Comparison of ENCODE assay signal across 16 cellular contexts in genomic region chr4:41878991-41879491, GRCh38. TPM values are rescaled to one million over a fixed set of nuclear protein-coding genes. Genes with fewer than 3 reads are reported as not detected.
DNase-seq lines count a peak whose midpoint lies in the region; ATAC-seq, FAIRE-seq and TF ChIP-seq lines count a peak whose summit lies in the region.
"Had no signal": no experiment of that assay in that cellular context is flagged by ENCODE, and none has a peak within 500 bp of the region (broad histone marks: within the 10 kb centered on the region; RNA-seq: fewer than 3 reads in every experiment).

No MANE protein-coding gene starts in this region.

- H4K20me1 ChIP-seq in osteoblast (ENCODE audit: insufficient read depth, low read length) = no peaks in the 10 kb centered on the region

- no peak overlapping the region for H3K27ac ChIP-seq in osteoblast (ENCODE audit: low read depth, low read length)
- no peak overlapping the region for H3K27ac ChIP-seq in right cardiac atrium (ENCODE audit: low read length)

- intact Hi-C loops in right cardiac atrium (cut with DNase I) = no loop called here
- intact Hi-C loops in natural killer cell (cut with micrococcal nuclease) = no loop called here

- POLR2A ChIA-PET in WTC11 (lab: Charles Lee) = no interaction called here

- no peak overlapping the region for H3K27ac Mint-ChIP-seq in WTC11
- H3K27ac Mint-ChIP-seq in natural killer cell = no peak overlapping the region

- peak overlapping the region; percentile 65 for H3K4me3 Mint-ChIP-seq in WTC11
- H3K4me3 Mint-ChIP-seq in natural killer cell = no peak overlapping the region

- H3K9me3 Mint-ChIP-seq in WTC11 (no peaks in the 10 kb centered on the region), natural killer cell (no peaks in the 10 kb centered on the region)

- H3K79me2 ChIP-seq in osteoblast (ENCODE audit: insufficient read depth, low read length) = no peaks in the 10 kb centered on the region

- H3K36me3 ChIP-seq in ES-I3 (ENCODE audit: insufficient read depth, low read length) (no peaks in the 10 kb centered on the region), osteoblast (ENCODE audit: insufficient read depth, low read length) (no peaks in the 10 kb centered on the region)
- H3K36me3 ChIP-seq: HAP-1 had no signal

- H3K36me3 Mint-ChIP-seq in WTC11 (no peaks in the 10 kb centered on the region), natural killer cell (no peaks in the 10 kb centered on the region)

- H3K9ac ChIP-seq in ES-I3 (ENCODE audit: low read depth, low read length) = peak overlapping the region; percentile 29; the same call in 1 of the 2 replicates

- H2AFZ ChIP-seq in osteoblast (ENCODE audit: low read length) = no peak overlapping the region

- DNase-seq in WTC11 (ENCODE audit: low spot score) (peak; percentile 72), osteoblast (ENCODE audit: insufficient read length, low spot score, missing footprints) (peak; percentile 88), right cardiac atrium (no peak), GM12891 (ENCODE audit: insufficient read length, low spot score) (no peak), natural killer cell (no peak)
- DNase-seq: Caco-2, DMS53, MV-4-11, NCI-H1417 treated with DMSO at 0.1 percent for 48 hours, NCI-H2029, NCI-H524 treated with DMSO at 0.1 percent for 48 hours, RPMI8226 had no signal

- H3K4me3 ChIP-seq in iPS-18c (ENCODE audit: insufficient read depth, low read depth, low read length) (peak overlapping the region; percentile 28; the same call in 1 of the 2 replicates), osteoblast (ENCODE audit: insufficient read depth, low read length) (no peak overlapping the region), right cardiac atrium (ENCODE audit: low read length) (no peak overlapping the region)
- H3K4me3 ChIP-seq: HAP-1 had no signal

- ATAC-seq in WTC11 (peak; percentile 11), right cardiac atrium (no peak), HG03039 (IDR thresholded peaks at IDR 0.05; ENCODE audit: unreplicated experiment) (no peak), natural killer cell (no peak)

- H3K27me3 ChIP-seq in osteoblast (ENCODE audit: insufficient read depth, low read length) (peaks cover 79% of the 10 kb centered on the region), right cardiac atrium (ENCODE audit: control insufficient read depth, insufficient read depth) (no peaks in the 10 kb centered on the region)

- H3K4me1 Mint-ChIP-seq in WTC11 (peaks cover 46% of the 10 kb centered on the region), natural killer cell (peaks cover 10 to 19% of the 10 kb centered on the region in 2 donors)

- no peak for TF ChIP-seq CTCF in WTC11 (IDR thresholded peaks at IDR 0.05)
- no peak for TF ChIP-seq CTCF in osteoblast (IDR thresholded peaks at IDR 0.05; ENCODE audit: extremely low read depth, low read depth, low read length)
- TF ChIP-seq CTCF in natural killer cell (IDR thresholded peaks at IDR 0.05) = no peak

- no peak for FAIRE-seq in GM12891 (lab: Jason Lieb, UNC)

- no peak overlapping the region for H3K4me2 ChIP-seq in osteoblast (ENCODE audit: insufficient read depth, low read length)

- 8% methylated on average over 25 of the region's 25 CpGs for WGBS in right cardiac atrium

- no peak for TF ChIP-seq POLR2A in GM12891 (IDR thresholded peaks at IDR 0.05; ENCODE audit: low read depth, low read length)

- H3K27me3 Mint-ChIP-seq in WTC11 (ENCODE audit: low read depth) = peaks cover 100% of the 10 kb centered on the region
- H3K27me3 Mint-ChIP-seq in natural killer cell (ENCODE audit: low read depth in 2 of 2) = peaks cover 73 to 76% of the 10 kb centered on the region in 2 donors

- H3K9me3 ChIP-seq in ES-I3 (ENCODE audit: control insufficient read depth, insufficient read depth, low read length) = no peaks in the 10 kb centered on the region
- peaks cover 7% of the 10 kb centered on the region for H3K9me3 ChIP-seq in iPS-18c (ENCODE audit: control insufficient read depth, insufficient read depth, low read length)
- H3K9me3 ChIP-seq in osteoblast (ENCODE audit: low read depth, low read length) = no peaks in the 10 kb centered on the region
- no peaks in the 10 kb centered on the region for H3K9me3 ChIP-seq in right cardiac atrium (ENCODE audit: control insufficient read depth, low read length)
- H3K9me3 ChIP-seq: Caco-2, HAP-1 had no signal

- H3K4me1 ChIP-seq in ES-I3 (ENCODE audit: insufficient read depth, low read length) (0 out of 2 replicates have a peak, but pooled peaks cover 5% of the 10 kb centered on the region), osteoblast (ENCODE audit: insufficient read depth, low read length) (peaks cover 6% of the 10 kb centered on the region), right cardiac atrium (ENCODE audit: control insufficient read depth, insufficient read depth, low read length) (peaks cover 5% of the 10 kb centered on the region)
- H3K4me1 ChIP-seq: Caco-2 had no signal

- CTCF ChIA-PET in WTC11 (lab: Charles Lee) = interaction anchor here (0.7 to 3.4 kb wide), 3 partner anchors 13 to 799 kb away, joined by 3 to 16 read pairs (median 4); no protein-coding TSS in a partner anchor

TF ChIP-seq in WTC11, 78 proteins besides CTCF, POLR2A, EP300 and RAD21 (continues in another document):
- TF ChIP-seq ESRRA (CRISPR knock-in tag; IDR thresholded peaks at IDR 0.05; ENCODE audit: borderline replicate concordance) (no peak), CREM (CRISPR knock-in tag; IDR thresholded peaks at IDR 0.05) (no peak), ZNF671 (CRISPR knock-in tag; IDR thresholded peaks at IDR 0.05) (no peak), ARID4B (CRISPR knock-in tag; IDR thresholded peaks at IDR 0.05; ENCODE audit: borderline replicate concordance) (no peak)

TF ChIP-seq in GM12891, 5 proteins besides CTCF, POLR2A, EP300 and RAD21:
- TF ChIP-seq POLR2AphosphoS5 (IDR thresholded peaks at IDR 0.05; ENCODE audit: low read depth, low read length) = no peak
- no peak for TF ChIP-seq TAF1 (IDR thresholded peaks at IDR 0.05; ENCODE audit: low read depth, low read length)
- TF ChIP-seq POU2F2 (IDR thresholded peaks at IDR 0.05; ENCODE audit: low read depth, low read length) = no peak
- TF ChIP-seq SPI1 (IDR thresholded peaks at IDR 0.05; ENCODE audit: low read depth, low read length) = no peak
- no peak for TF ChIP-seq PAX5 (IDR thresholded peaks at IDR 0.05; ENCODE audit: insufficient read depth, low read length, severe bottlenecking)
TF ChIP-seq in GM12891: peak in this region for 0.

RNA-seq across cellular contexts. Expression of gene TMEM33, which starts 56.2 kb away (rescaled TPM):
- total RNA-seq in WTC11 (2021) (80.8 to 82.4 TPM (median 81.4 TPM) in 3 replicates), osteoblast (39.5 and 49.2 TPM in 2 replicates), right cardiac atrium (10 to 100 TPM; 22.1 to 32.1 (median 27.5) TPM), natural killer cell (10 to 100 TPM; 30.3 to 37.4 (median 33.5) TPM)
- polyA plus RNA-seq in right cardiac atrium = 8.9 TPM
- polyA plus RNA-seq in GM12891 (2012; ENCODE audit: low read depth, missing spikeins) = 6.9 TPM

Comparison
In these comparisons a context has a peak if more than half of its experiments do, and no peak if none do; other contexts are left out.
1. DNase-seq: peak in WTC11 (single experiment) and osteoblast (single experiment); none in right cardiac atrium (0 of 3), GM12891 (single experiment) and natural killer cell (single experiment).